In the genomic region with DNA sequence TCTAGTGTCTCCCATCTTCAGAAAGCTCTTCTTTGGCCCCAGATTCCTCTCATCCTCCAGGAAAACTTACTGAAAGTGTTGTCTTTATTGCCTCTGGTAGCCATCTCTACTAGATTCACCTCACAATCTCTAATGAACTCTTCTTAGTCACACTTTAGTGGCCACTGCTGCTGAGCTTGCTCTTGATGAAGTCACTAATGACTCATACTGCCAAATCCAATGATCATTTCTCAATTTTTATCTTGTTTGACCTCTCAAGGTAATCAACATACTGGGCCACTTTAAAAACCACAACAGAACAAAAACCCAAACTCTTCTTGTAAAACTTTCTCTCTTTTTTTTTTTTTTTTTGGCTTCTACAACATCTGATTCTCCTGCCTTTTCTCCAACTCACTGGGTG, we compare ENCODE assay signal across 21 cellular contexts.
DNase-seq lines count a peak whose midpoint lies in the region; FAIRE-seq and TF ChIP-seq lines count a peak whose summit lies in the region.
"Had no signal": no experiment of that assay in that cellular context is flagged by ENCODE, and none has a peak within 500 bp of the region (broad histone marks: within the 10 kb centered on the region; RNA-seq: fewer than 3 reads in every experiment).

No MANE protein-coding gene starts in this region.

- H3K27ac ChIP-seq in HEK293 (ENCODE audit: extremely low read depth, low read depth, low read length) (no peak overlapping the region), endothelial cell of umbilical vein (ENCODE audit: insufficient read depth, low read depth, low read length) (no peak overlapping the region), mesenchymal stem cell (ENCODE audit: low read length, poor library complexity, severe bottlenecking) (no peak overlapping the region)
- H3K27ac ChIP-seq: SK-N-MC had no signal

- no TSS peak for BruUV-seq in endothelial cell of umbilical vein (replicated peaks; lab: Mats Ljungman, UMichigan)

- no peak overlapping the region for H2BK5ac ChIP-seq in mesenchymal stem cell (ENCODE audit: low read depth, low read length, poor library complexity, severe bottlenecking)

- no peak overlapping the region for H3K14ac ChIP-seq in mesenchymal stem cell (ENCODE audit: low read length in 2 of 2)

- POLR2A ChIA-PET in HEK293 (lab: Yijun Ruan, JAX): no interaction called here
- POLR2A ChIA-PET in endothelial cell of umbilical vein (lab: Charles Lee): interaction anchor here (0.7 kb wide), 1 partner anchor 10 kb away, joined by 4 read pairs; no protein-coding TSS in a partner anchor

- dilution Hi-C loops in endothelial cell of umbilical vein (cut with MboI; ENCODE audit: extremely low pct_ligation_motif_present, low sequenced_read_pairs): no loop called here

- DNase-seq in OCI-M1 (lab: John Stamatoyannopoulos, UW): peak; percentile 25
- DNase-seq in endothelial cell of umbilical vein (ENCODE audit: low read depth, low spot score): no peak
- DNase-seq in mesenchymal stem cell: peak; percentile 3
- no peak for DNase-seq in activated CD8-positive, alpha-beta memory T cell treated with anti-CD3 and anti-CD28 coated beads for 24 hours
- no peak for DNase-seq in NCI-H2081 (lab: John Stamatoyannopoulos, UW)
- DNase-seq in activated CD4-positive, CD25-positive, alpha-beta regulatory T cell (lab: John Stamatoyannopoulos, UW): no peak
- DNase-seq: Calu3; CD4-positive, alpha-beta memory T cell; DMS79 treated with DMSO at 0.1 percent for 48 hours; GOT3; IMR-90; Kasumi-1; MV-4-11; NCI-H1417 treated with DMSO at 0.1 percent for 48 hours; NCI-H1930; NCI-H2171 treated with DMSO at 0.1 percent for 48 hours; NCI-H510A; NCI-H82 had no signal

- no peak overlapping the region for H4K91ac ChIP-seq in mesenchymal stem cell (ENCODE audit: low read length)

- no peaks in the 10 kb centered on the region for H3K9me1 ChIP-seq in endothelial cell of umbilical vein (replicated peaks; ENCODE audit: control insufficient read depth, extremely low read depth, insufficient read depth, low read length)

- H3K23ac ChIP-seq in mesenchymal stem cell (ENCODE audit: low read length in 2 of 2): no peak overlapping the region

- H3K36me3 ChIP-seq in HEK293 (ENCODE audit: control insufficient read depth in 2 of 2, insufficient read depth in 1 of 2, low read length in 2 of 2) (peaks cover 0 to 3% of the 10 kb centered on the region in 2 experiments; a peak in 1 of 3 replicates), endothelial cell of umbilical vein (ENCODE audit: control insufficient read depth in 2 of 2, extremely low read depth in 1 of 2, insufficient read depth in 2 of 2, low read length in 2 of 2) (no peaks in the 10 kb centered on the region), mesenchymal stem cell (ENCODE audit: control insufficient read depth in 1 of 2, insufficient read depth in 2 of 2, low read depth in 1 of 2, low read length in 2 of 2) (no peaks in the 10 kb centered on the region)

- H3K27me3 ChIP-seq in endothelial cell of umbilical vein (ENCODE audit: control insufficient read depth in 2 of 2, insufficient read depth in 2 of 2, low read length in 2 of 2): no peaks in the 10 kb centered on the region
- H3K27me3 ChIP-seq in mesenchymal stem cell (ENCODE audit: control insufficient read depth in 1 of 2, insufficient read depth in 1 of 2, low read length in 2 of 2): no peaks in the 10 kb centered on the region

- H3K9me3 ChIP-seq in HEK293 (ENCODE audit: control insufficient read depth, insufficient read depth, low read depth, low read length) (no peaks in the 10 kb centered on the region), endothelial cell of umbilical vein (replicated peaks; ENCODE audit: control insufficient read depth, insufficient read depth, low read length) (no peaks in the 10 kb centered on the region), mesenchymal stem cell (ENCODE audit: control insufficient read depth, low read length) (no peaks in the 10 kb centered on the region)

- H3K4me3 ChIP-seq in HEK293 (ENCODE audit: low read depth, low read length): no peak overlapping the region
- no peak overlapping the region for H3K4me3 ChIP-seq in endothelial cell of umbilical vein (replicated peaks in 1 of 3; ENCODE audit: insufficient read depth in 1 of 3, low read depth in 1 of 3, low read length in 3 of 3)
- no peak overlapping the region for H3K4me3 ChIP-seq in mesenchymal stem cell (ENCODE audit: insufficient read depth in 1 of 2, low read depth in 1 of 2, low read length in 2 of 2)
- H3K4me3 ChIP-seq: SK-N-MC had no signal

- H2AK5ac ChIP-seq in mesenchymal stem cell (ENCODE audit: low read length, severe bottlenecking): no peak overlapping the region

- no peaks in the 10 kb centered on the region for H3K79me1 ChIP-seq in mesenchymal stem cell (replicated peaks; ENCODE audit: low read length, poor library complexity, severe bottlenecking)

- CTCF ChIA-PET in HEK293 (lab: Yijun Ruan, JAX): interaction anchor here (0.5 kb wide), 1 partner anchor 14 kb away, joined by 3 read pairs; no protein-coding TSS in a partner anchor
- CTCF ChIA-PET in endothelial cell of umbilical vein (lab: Charles Lee): interaction anchor here (0.7 kb wide), 1 partner anchor 284 kb away, joined by 3 read pairs; no protein-coding TSS in a partner anchor

- no peak for TF ChIP-seq POLR2A in endothelial cell of umbilical vein (IDR thresholded peaks at IDR 0.05; ENCODE audit: low read depth, low read length)

- no peak overlapping the region for H2BK120ac ChIP-seq in mesenchymal stem cell (ENCODE audit: low read depth, low read length)

- H3K4ac ChIP-seq in mesenchymal stem cell (ENCODE audit: low read depth in 1 of 2, low read length in 2 of 2): no peak overlapping the region

- intact Hi-C loops in endothelial cell of umbilical vein (cut with micrococcal nuclease): no loop called here

- no peak for FAIRE-seq in endothelial cell of umbilical vein (lab: Jason Lieb, UNC)
- FAIRE-seq: G401.6 had no signal

- H3K9ac ChIP-seq in endothelial cell of umbilical vein (replicated peaks; ENCODE audit: extremely low read depth, insufficient read depth, low read length) (no peak overlapping the region), mesenchymal stem cell (ENCODE audit: low read length) (no peak overlapping the region)

- TF ChIP-seq CTCF in HEK293 (tag by site-specific recombination; IDR thresholded peaks at IDR 0.05) (no peak), endothelial cell of umbilical vein (IDR thresholded peaks at IDR 0.05; ENCODE audit: extremely low read depth in 1 of 2, insufficient read depth in 1 of 2, low read depth in 1 of 2, low read length in 2 of 2) (no peak)

- H2BK15ac ChIP-seq in mesenchymal stem cell (ENCODE audit: low read depth, poor library complexity, severe bottlenecking): no peak overlapping the region

- no peaks in the 10 kb centered on the region for H4K20me1 ChIP-seq in endothelial cell of umbilical vein (replicated peaks; ENCODE audit: control insufficient read depth, extremely low read depth, insufficient read depth, low read length)

- H3K4me2 ChIP-seq in endothelial cell of umbilical vein (ENCODE audit: insufficient read depth, low read length): no peak overlapping the region
- no peak overlapping the region for H3K4me2 ChIP-seq in mesenchymal stem cell (ENCODE audit: low read length, poor library complexity, severe bottlenecking)

- H2AFZ ChIP-seq in endothelial cell of umbilical vein (ENCODE audit: low read depth, low read length) (no peak overlapping the region), mesenchymal stem cell (ENCODE audit: low read depth, low read length) (no peak overlapping the region)

- no peak overlapping the region for H3K18ac ChIP-seq in mesenchymal stem cell (ENCODE audit: low read depth in 1 of 2, low read length in 2 of 2)

- H2BK12ac ChIP-seq in mesenchymal stem cell (ENCODE audit: low read length in 2 of 2): no peak overlapping the region

- no peaks in the 10 kb centered on the region for H3K4me1 ChIP-seq in HEK293 (ENCODE audit: control insufficient read depth, insufficient read depth, low read length)
- H3K4me1 ChIP-seq in endothelial cell of umbilical vein (ENCODE audit: control insufficient read depth, extremely low read depth, insufficient read depth, low read length): no peaks in the 10 kb centered on the region
- H3K4me1 ChIP-seq in mesenchymal stem cell (ENCODE audit: control insufficient read depth, insufficient read depth, low read depth, low read length): no peaks in the 10 kb centered on the region

- H4K8ac ChIP-seq in mesenchymal stem cell (ENCODE audit: low read length): no peak overlapping the region

- H3K79me2 ChIP-seq in endothelial cell of umbilical vein (ENCODE audit: control insufficient read depth, insufficient read depth, low read length): no peaks in the 10 kb centered on the region

TF ChIP-seq in HEK293, 187 proteins besides CTCF, POLR2A, EP300 and RAD21 (continues in another document):
- TF ChIP-seq ZFP3 (tag by site-specific recombination; IDR thresholded peaks at IDR 0.05; ENCODE audit: low read depth): no peak
- TF ChIP-seq ZNF837 (tag by site-specific recombination; IDR thresholded peaks at IDR 0.05): no peak
- no peak for TF ChIP-seq ZNF514 (tag by site-specific recombination; IDR thresholded peaks at IDR 0.05)

TF ChIP-seq in endothelial cell of umbilical vein, 7 proteins besides CTCF, POLR2A, EP300 and RAD21:
- TF ChIP-seq FOS (IDR thresholded peaks at IDR 0.05; ENCODE audit: borderline replicate concordance, insufficient read depth, low read length) (peak; percentile 32), MYC (IDR thresholded peaks at IDR 0.05; ENCODE audit: low read depth, low read length) (no peak)

Comparison
In these comparisons a context has a peak if more than half of its experiments do, and no peak if none do; other contexts are left out.
1. DNase-seq: peak in OCI-M1 (single experiment) and mesenchymal stem cell (single experiment); none in endothelial cell of umbilical vein (single experiment), activated CD8-positive, alpha-beta memory T cell treated with anti-CD3 and anti-CD28 coated beads for 24 hours (single experiment), NCI-H2081 (0 of 2) and activated CD4-positive, CD25-positive, alpha-beta regulatory T cell (0 of 4).